15 cellular contexts compared by ENCODE assay signal in the genomic region with DNA sequence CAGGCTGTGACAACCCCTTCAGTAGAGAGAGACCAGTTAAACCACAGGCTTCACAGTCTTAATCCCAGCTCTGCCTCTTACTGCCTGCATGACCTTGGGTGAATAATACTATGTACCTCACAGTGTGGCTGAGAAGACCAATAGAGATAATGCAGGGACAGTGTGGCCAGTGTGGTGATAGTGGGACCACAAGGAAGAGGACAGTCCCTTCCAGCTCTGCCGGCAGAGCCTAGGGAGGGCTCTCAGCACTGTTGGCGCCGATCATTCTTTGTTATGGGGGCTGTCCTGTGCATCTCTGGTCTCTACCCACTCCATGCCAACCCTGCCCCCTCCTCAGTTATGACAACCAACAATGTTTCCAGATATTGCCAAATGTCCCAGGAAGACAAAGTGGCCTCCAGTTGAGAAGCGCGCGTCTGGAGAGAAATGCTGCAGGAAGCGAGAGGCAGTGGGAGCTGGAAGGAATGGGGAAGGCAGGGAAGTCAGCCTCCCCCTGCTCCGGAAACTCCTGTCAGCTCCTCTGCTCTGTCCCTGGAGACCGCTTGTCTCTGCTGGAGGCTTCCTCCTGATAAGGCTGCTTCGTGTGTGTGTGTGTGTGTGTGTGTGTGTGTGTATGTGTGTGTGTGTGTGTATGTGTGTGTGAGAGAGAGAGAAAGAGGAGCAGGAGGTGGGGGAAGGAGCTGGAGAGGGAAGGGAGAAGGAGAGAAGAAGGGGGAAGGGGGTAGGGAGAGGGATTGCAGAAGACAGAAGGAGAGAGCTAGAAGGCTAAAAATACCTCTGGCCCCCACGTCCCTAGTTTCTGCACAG. TPM values are rescaled to one million over a fixed set of nuclear protein-coding genes. Genes with fewer than 3 reads are reported as not detected.
A peak's percentile ranks its signal among the peaks of the same experiment; 100 is the strongest.
DNase-seq lines count a peak whose midpoint lies in the region; ATAC-seq, FAIRE-seq and TF ChIP-seq lines count a peak whose summit lies in the region.
"Had no signal": no experiment of that assay in that cellular context is flagged by ENCODE, and none has a peak within 500 bp of the region (broad histone marks: within the 10 kb centered on the region; RNA-seq: fewer than 3 reads in every experiment).

No MANE protein-coding gene starts in this region.

- TF ChIP-seq CTCF in HL-60 (IDR thresholded peaks at IDR 0.05; ENCODE audit: insufficient read depth, low read length) (no peak), heart left ventricle (IDR thresholded peaks at IDR 0.05) (no peak), ovary (IDR thresholded peaks at IDR 0.05) (no peak)

- intact Hi-C loops in heart left ventricle (cut with DNase I) (loop anchor here in 8 of 10 donors (2.0 to 10.0 kb wide), 8 partner anchors 73 to 195 kb away; partner anchors contain the start of gene PWWP2A (in 1 of the 8)), ovary (cut with DNase I) (loop anchor here in 3 of 4 donors (1.0 to 10.0 kb wide), 6 partner anchors 83 to 175 kb away; partner anchors contain the start of gene PWWP2A (in 1 of the 3))

- H3K27me3 ChIP-seq in HL-60 (ENCODE audit: insufficient read depth, poor library complexity, severe bottlenecking) (no peaks in the 10 kb centered on the region), heart left ventricle (no peaks in the 10 kb centered on the region), ovary (no peaks in the 10 kb centered on the region)

- WGBS in heart left ventricle, 4 donors, result 18 to 37% (median 35%) methylated on average over 10 to 11 of the region's 11 CpGs
- 21 to 28% (median 26%) methylated on average over 11 of the region's 11 CpGs for WGBS in ovary, 3 donors

- no peak overlapping the region for H3K4me3 ChIP-seq in HL-60 (replicated peaks; ENCODE audit: insufficient read depth, low read length)
- no peak overlapping the region for H3K4me3 ChIP-seq in heart left ventricle
- H3K4me3 ChIP-seq in ovary, result no peak overlapping the region

- no peak for FAIRE-seq in urothelium cell line (lab: Jason Lieb, UNC)
- FAIRE-seq: endometrium, GM18507 had no signal

- peaks cover 0 to 25% (median 16%) of the 10 kb centered on the region in 12 donors for H3K4me1 ChIP-seq in heart left ventricle
- peaks cover 1% of the 10 kb centered on the region for H3K4me1 ChIP-seq in ovary (ENCODE audit: insufficient read depth)

- H3K27ac ChIP-seq in HL-60 (replicated peaks), result no peak overlapping the region
- H3K27ac ChIP-seq in heart left ventricle, result peak overlapping the region in 2 of 12 donors; percentile 5 to 50
- no peak overlapping the region for H3K27ac ChIP-seq in ovary

- no peaks in the 10 kb centered on the region for H3K36me3 ChIP-seq in heart left ventricle
- no peaks in the 10 kb centered on the region for H3K36me3 ChIP-seq in ovary

- ATAC-seq in heart left ventricle, result peak in 3 of 4 donors; percentile 7 to 75 (median 37)
- no peak for ATAC-seq in HG02678 (IDR thresholded peaks at IDR 0.05; ENCODE audit: unreplicated experiment)
- no peak for ATAC-seq in GM19452 (IDR thresholded peaks at IDR 0.05; ENCODE audit: unreplicated experiment)

- no peak for TF ChIP-seq POLR2A in heart left ventricle (IDR thresholded peaks at IDR 0.05)
- TF ChIP-seq POLR2A in ovary (IDR thresholded peaks at IDR 0.05), result no peak

- DNase-seq in HL-60 (ENCODE audit: low read depth in 1 of 2, low spot score in 1 of 2), result peak; percentile 36
- DNase-seq in UCSD-AML1 (lab: John Stamatoyannopoulos, UW; ENCODE audit: unreplicated experiment), result peak; percentile 77
- peak in 4 of 5 donors; percentile 45 to 72 (median 62) for DNase-seq in heart left ventricle
- peak in 4 of 5 donors; percentile 29 to 54 (median 40) for DNase-seq in ovary
- no peak for DNase-seq in NCI-H146 treated with DMSO at 0.1 percent for 48 hours (lab: John Stamatoyannopoulos, UW; ENCODE audit: unreplicated experiment)
- DNase-seq in urothelium cell line (ENCODE audit: low spot score), result no peak
- DNase-seq: activated CD8-positive, alpha-beta memory T cell treated with anti-CD3 and anti-CD28 coated beads for 24 hours; activated naive CD8-positive, alpha-beta T cell treated with anti-CD3 and anti-CD28 coated beads, Interleukin-2, amount 10 ng/mL, durations not matched to agents 7 days and 5 days; nucleus accumbens; stimulated activated CD4-positive, alpha-beta T cell treated with anti-CD3 and anti-CD28 coated beads, Interleukin-4, amount 100 ng/mL, for 4 hours had no signal

- TF ChIP-seq EP300 in ovary (IDR thresholded peaks at IDR 0.05), result no peak

- H3K9me3 ChIP-seq in heart left ventricle, result no peaks in the 10 kb centered on the region
- H3K9me3 ChIP-seq in ovary, result no peaks in the 10 kb centered on the region

RNA-seq across cellular contexts. Expression of gene FABP6, which starts 31.8 kb away (rescaled TPM):
- total RNA-seq in heart left ventricle (1 to 10 TPM in 8 of 9 donors, under 1 TPM in 1; 0.83 to 4.8 (median 2.3) TPM), ovary (10 to 100 TPM in 1 of 7 donors, under 1 TPM in 2, not detected in 4; 0.83 to 10.6 (median 1.00) TPM)
- polyA plus RNA-seq in heart left ventricle (1 to 10 TPM in 1 of 2 donors, under 1 TPM in 1; 0.25 to 6.2 TPM), ovary (1 to 10 TPM in 1 of 2 donors, not detected in 1; 4.5 TPM)
- total RNA-seq: activated naive CD8-positive, alpha-beta T cell treated with anti-CD3 and anti-CD28 coated beads, Interleukin-2, amount 10 ng/mL, durations not matched to agents 7 days and 5 days; subcutaneous adipose tissue had no signal

Comparison
In these comparisons a context has a peak if more than half of its experiments do, and no peak if none do; other contexts are left out.
1. DNase-seq: peak in HL-60 (2 of 2), UCSD-AML1 (single experiment), heart left ventricle (4 of 5) and ovary (4 of 5); none in NCI-H146 treated with DMSO at 0.1 percent for 48 hours (single experiment) and urothelium cell line (single experiment).
2. ATAC-seq: peak in heart left ventricle (3 of 4); none in HG02678 (single experiment) and GM19452 (single experiment).